In genomic region chr7:76582848-76583631, GRCh38 we compare ENCODE assay signal across 8 cellular contexts. TPM values are rescaled to one million over a fixed set of nuclear protein-coding genes. Genes with fewer than 3 reads are reported as not detected.
DNase-seq lines count a peak whose midpoint lies in the region; ATAC-seq and TF ChIP-seq lines count a peak whose summit lies in the region.
"Not testable (repeated sequence)": the region's sequence is repeated elsewhere in the genome, so short reads cannot be mapped to it uniquely, and the experiment has no call there.

No MANE protein-coding gene starts in this region.

- TF ChIP-seq CTCF in BJ (IDR thresholded peaks at IDR 0.05; ENCODE audit: insufficient read depth, low read depth, low read length); Panc1 (IDR thresholded peaks at IDR 0.05); choroid plexus epithelial cell (conservative IDR thresholded peaks at IDR 0.05; ENCODE audit: low read depth, low read length); left ventricle myocardium inferior (IDR thresholded peaks at IDR 0.05; ENCODE audit: borderline replicate concordance): not testable (repeated sequence)

- not testable (repeated sequence) for H3K27me3 ChIP-seq in BJ (ENCODE audit: control insufficient read depth, insufficient read depth, low read length); Panc1 (ENCODE audit: control insufficient read depth, insufficient read depth, low read length); left ventricle myocardium inferior (ENCODE audit: low read depth)

- POLR2A ChIA-PET in BJ (lab: Charles Lee); Panc1 (lab: Charles Lee): not testable (repeated sequence)

- H3K27me3 Mint-ChIP-seq in activated T-cell treated with anti-CD3 and anti-CD28 coated beads, Interleukin-2, amount 50 U/mL, for 24 hours; natural killer cell treated with Interleukin-12 subunit alpha and Interleukin-12 subunit beta and Interleukin-15 and Interleukin-18, amount 100 ng/mL, for 72 hours: not testable (repeated sequence)

- not testable (repeated sequence) for H3K9me3 Mint-ChIP-seq in activated T-cell treated with anti-CD3 and anti-CD28 coated beads, Interleukin-2, amount 50 U/mL, for 24 hours; natural killer cell treated with Interleukin-12 subunit alpha and Interleukin-12 subunit beta and Interleukin-15 and Interleukin-18, amount 100 ng/mL, for 72 hours; stimulated activated effector memory CD8-positive, alpha-beta T cell treated with anti-CD3 and anti-CD28 coated beads, Interleukin-12 subunit alpha, Interleukin-12 subunit beta, amount 100 ng/mL, for 72 hours

- CTCF ChIA-PET in BJ (lab: Yijun Ruan, JAX); Panc1 (lab: Charles Lee): not testable (repeated sequence)

- not testable (repeated sequence) for H3K9me3 ChIP-seq in Panc1 (ENCODE audit: control insufficient read depth, insufficient read depth, low read depth, low read length); left ventricle myocardium inferior (replicated peaks)

- BruUV-seq in Panc1 (replicated peaks; lab: Mats Ljungman, UMichigan) = not testable (repeated sequence)

- H3K27ac Mint-ChIP-seq in activated T-cell treated with anti-CD3 and anti-CD28 coated beads, Interleukin-2, amount 50 U/mL, for 24 hours = peak overlapping the region; percentile 91
- H3K27ac Mint-ChIP-seq in natural killer cell treated with Interleukin-12 subunit alpha and Interleukin-12 subunit beta and Interleukin-15 and Interleukin-18, amount 100 ng/mL, for 72 hours = peak overlapping the region; percentile 89 to 99
- peak overlapping the region; percentile 93 for H3K27ac Mint-ChIP-seq in stimulated activated effector memory CD8-positive, alpha-beta T cell treated with anti-CD3 and anti-CD28 coated beads, Interleukin-12 subunit alpha, Interleukin-12 subunit beta, amount 100 ng/mL, for 72 hours

- ATAC-seq in Panc1 = peak; percentile 99
- ATAC-seq in natural killer cell treated with Interleukin-12 subunit alpha and Interleukin-12 subunit beta and Interleukin-15 and Interleukin-18, amount 100 ng/mL, for 72 hours = peak; percentile 84 to 95
- ATAC-seq in stimulated activated effector memory CD8-positive, alpha-beta T cell treated with anti-CD3 and anti-CD28 coated beads, Interleukin-12 subunit alpha, Interleukin-12 subunit beta, amount 100 ng/mL, for 72 hours = peak; percentile 96

- intact Hi-C loops in Panc1 (cut with micrococcal nuclease; ENCODE audit: unreplicated experiment); left ventricle myocardium inferior (cut with micrococcal nuclease): not testable (repeated sequence)

- DNase-seq in BJ (ENCODE audit: low read depth) (peak; percentile 59), HT1080 (ENCODE audit: low read depth) (peak; percentile 95), Panc1 (ENCODE audit: low read depth, low spot score) (peak; percentile 83), choroid plexus epithelial cell (ENCODE audit: low read depth) (peak; percentile 85), left ventricle myocardium inferior (peak; percentile 76)
- DNase-seq in activated T-cell treated with anti-CD3 and anti-CD28 coated beads, Interleukin-2, amount 50 U/mL, for 24 hours = peak; percentile 31
- DNase-seq in natural killer cell treated with Interleukin-12 subunit alpha and Interleukin-12 subunit beta and Interleukin-15 and Interleukin-18, amount 100 ng/mL, for 72 hours (ENCODE audit: low spot score); stimulated activated effector memory CD8-positive, alpha-beta T cell treated with anti-CD3 and anti-CD28 coated beads, Interleukin-12 subunit alpha, Interleukin-12 subunit beta, amount 100 ng/mL, for 72 hours (ENCODE audit: low spot score in 2 of 2): not testable (repeated sequence)

- H3K4me1 ChIP-seq in Panc1 (ENCODE audit: control insufficient read depth, insufficient read depth, low read length) (peaks cover 36% of the 10 kb centered on the region), left ventricle myocardium inferior (peaks cover 55% of the 10 kb centered on the region)

- peak overlapping the region; percentile 40 for H3K4me3 Mint-ChIP-seq in activated T-cell treated with anti-CD3 and anti-CD28 coated beads, Interleukin-2, amount 50 U/mL, for 24 hours
- peak overlapping the region; percentile 82 for H3K4me3 Mint-ChIP-seq in natural killer cell treated with Interleukin-12 subunit alpha and Interleukin-12 subunit beta and Interleukin-15 and Interleukin-18, amount 100 ng/mL, for 72 hours
- H3K4me3 Mint-ChIP-seq in stimulated activated effector memory CD8-positive, alpha-beta T cell treated with anti-CD3 and anti-CD28 coated beads, Interleukin-12 subunit alpha, Interleukin-12 subunit beta, amount 100 ng/mL, for 72 hours = peak overlapping the region; percentile 64

- H3K36me3 Mint-ChIP-seq in activated T-cell treated with anti-CD3 and anti-CD28 coated beads, Interleukin-2, amount 50 U/mL, for 24 hours (ENCODE audit: low read depth) = peaks cover 20% of the 10 kb centered on the region
- not testable (repeated sequence) for H3K36me3 Mint-ChIP-seq in natural killer cell treated with Interleukin-12 subunit alpha and Interleukin-12 subunit beta and Interleukin-15 and Interleukin-18, amount 100 ng/mL, for 72 hours
- H3K36me3 Mint-ChIP-seq in stimulated activated effector memory CD8-positive, alpha-beta T cell treated with anti-CD3 and anti-CD28 coated beads, Interleukin-12 subunit alpha, Interleukin-12 subunit beta, amount 100 ng/mL, for 72 hours = peaks cover 21% of the 10 kb centered on the region

- in situ Hi-C loops in Panc1 (cut with HindIII; ENCODE audit: low pct_unique_long_range_greater_than_20kb, low sequenced_read_pairs) = not testable (repeated sequence)

- peaks cover 55% of the 10 kb centered on the region for H3K4me1 Mint-ChIP-seq in activated T-cell treated with anti-CD3 and anti-CD28 coated beads, Interleukin-2, amount 50 U/mL, for 24 hours (ENCODE audit: low read depth)
- H3K4me1 Mint-ChIP-seq in natural killer cell treated with Interleukin-12 subunit alpha and Interleukin-12 subunit beta and Interleukin-15 and Interleukin-18, amount 100 ng/mL, for 72 hours (ENCODE audit: low read depth in 2 of 2) = peaks cover 29 to 35% of the 10 kb centered on the region in 2 donors
- peaks cover 41% of the 10 kb centered on the region for H3K4me1 Mint-ChIP-seq in stimulated activated effector memory CD8-positive, alpha-beta T cell treated with anti-CD3 and anti-CD28 coated beads, Interleukin-12 subunit alpha, Interleukin-12 subunit beta, amount 100 ng/mL, for 72 hours

- not testable (repeated sequence) for H3K36me3 ChIP-seq in BJ (ENCODE audit: control insufficient read depth, insufficient read depth, low read length); Panc1 (ENCODE audit: control insufficient read depth, insufficient read depth, low read length); left ventricle myocardium inferior

- H3K27ac ChIP-seq in Panc1 (ENCODE audit: low read length) = peak overlapping the region; percentile 86
- H3K27ac ChIP-seq in left ventricle myocardium inferior (replicated peaks) = peak overlapping the region; percentile 81

- not testable (repeated sequence) for H3K4me3 ChIP-seq in BJ (ENCODE audit: low read depth, low read length); Panc1 (ENCODE audit: low read depth in 2 of 2, low read length in 2 of 2); choroid plexus epithelial cell (ENCODE audit: low read depth, low read length)
- peak overlapping the region; percentile 22 for H3K4me3 ChIP-seq in left ventricle myocardium inferior

RNA-seq across cellular contexts. Expression of gene SPDYE16, which starts 39.9 kb away (rescaled TPM):
- not detected in 2 replicates for polyA plus RNA-seq in BJ (2011; rRNA removed)
- polyA minus RNA-seq in BJ (2011; rRNA and poly(A)+ RNA removed) = not detected in 2 replicates
- not detected in 2 replicates for total RNA-seq in HT1080 (2014; rRNA removed; shearing (Covaris generic))
- polyA plus RNA-seq in HT1080 (2015; cell fraction: cytosol; rRNA removed) = not detected in 2 replicates
- not detected in 2 replicates for polyA plus RNA-seq in HT1080 (2015; cell fraction: nucleus; rRNA removed)
- total RNA-seq in Panc1 (2021; ENCODE audit: unreplicated experiment) (not detected), left ventricle myocardium inferior (0.22 TPM)
- polyA plus RNA-seq in Panc1 (2012; ENCODE audit: insufficient read length) = 0.62 TPM
- total RNA-seq in natural killer cell treated with Interleukin-12 subunit alpha and Interleukin-12 subunit beta and Interleukin-15 and Interleukin-18, amount 100 ng/mL, for 72 hours = under 1 TPM; 0.36 to 0.76 TPM

RNA-seq across cellular contexts. Expression of gene POMZP3, which starts 44.0 kb away (rescaled TPM):
- polyA plus RNA-seq in BJ (2011; rRNA removed) = 3.2 and 4.7 TPM in 2 replicates
- 6.6 and 7.1 TPM in 2 replicates for polyA minus RNA-seq in BJ (2011; rRNA and poly(A)+ RNA removed)
- 7.7 and 14.2 TPM in 2 replicates for total RNA-seq in HT1080 (2014; rRNA removed; shearing (Covaris generic))
- 11.5 and 15.4 TPM in 2 replicates for polyA plus RNA-seq in HT1080 (2015; cell fraction: cytosol; rRNA removed)
- 4.1 and 5.4 TPM in 2 replicates for polyA plus RNA-seq in HT1080 (2015; cell fraction: nucleus; rRNA removed)
- total RNA-seq in Panc1 (2021; ENCODE audit: unreplicated experiment) (21.8 TPM), left ventricle myocardium inferior (7.8 TPM)
- 26.1 TPM for polyA plus RNA-seq in Panc1 (2012; ENCODE audit: insufficient read length)
- total RNA-seq in natural killer cell treated with Interleukin-12 subunit alpha and Interleukin-12 subunit beta and Interleukin-15 and Interleukin-18, amount 100 ng/mL, for 72 hours = 10 to 100 TPM; 12.9 to 14.9 TPM
